In the genomic region with DNA sequence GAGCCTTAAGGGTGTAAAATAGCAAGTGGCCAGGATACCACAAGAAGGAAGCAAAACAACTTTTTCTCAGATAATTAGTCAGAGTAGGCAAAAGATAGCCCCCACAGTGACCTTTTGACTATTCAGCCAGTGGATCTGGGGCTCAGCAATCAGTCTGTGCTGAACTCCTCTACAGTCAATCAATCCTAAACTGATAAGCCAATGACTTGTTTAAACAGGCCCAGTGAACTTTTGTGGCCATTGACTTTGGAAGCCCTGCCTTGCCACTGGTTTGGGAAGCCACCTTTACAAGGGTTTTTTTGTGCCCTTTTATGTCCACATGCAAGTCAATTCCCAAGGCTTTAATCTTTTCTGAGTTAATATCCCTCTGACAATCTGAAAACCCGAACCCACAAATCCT, we compare ENCODE assay signal across 20 cellular contexts.
"Had no signal": no experiment of that assay in that cellular context is flagged by ENCODE, and none has a peak within 500 bp of the region (broad histone marks: within the 10 kb centered on the region; RNA-seq: fewer than 3 reads in every experiment).

No MANE protein-coding gene starts in this region.

- FAIRE-seq: pancreas had no signal

- H3K27me3 ChIP-seq: pancreas, spleen, tibial artery, upper lobe of left lung, uterus had no signal

- DNase-seq: effector CD4-positive, alpha-beta T cell; foreskin melanocyte; head of caudate nucleus; hippocampal formation; left colon; naive B cell; occipital lobe; pancreas; psoas muscle; retina; spleen; stimulated activated CD4-positive, alpha-beta T cell treated with anti-CD3 and anti-CD28 coated beads, Interleukin-15, amount 100 ng/mL, for 24 hours; stimulated activated CD4-positive, alpha-beta T cell treated with anti-CD3 and anti-CD28 coated beads, Interleukin-1b, Interleukin-23, amount 100 ng/mL, for 48 hours; stimulated activated CD4-positive, alpha-beta T cell treated with anti-CD3 and anti-CD28 coated beads, Interleukin-4, amount 100 ng/mL, for 24 hours; tibial artery; upper lobe of left lung; uterus had no signal

- H3K4me1 ChIP-seq: pancreas, psoas muscle, spleen, tibial artery, upper lobe of left lung, uterus had no signal

- H3K9me3 ChIP-seq: pancreas, psoas muscle, tibial artery, uterus had no signal

- H3K27ac ChIP-seq: coronary artery, pancreas, psoas muscle, spleen, tibial artery, upper lobe of left lung, uterus had no signal

- H3K4me3 ChIP-seq: coronary artery, pancreas, psoas muscle, spleen, tibial artery, upper lobe of left lung, uterus had no signal

- H3K36me3 ChIP-seq: pancreas, spleen, tibial artery, upper lobe of left lung, uterus had no signal

- ATAC-seq: left colon; pancreas; psoas muscle; sciatic nerve; stimulated activated memory B cell treated with anti-CD40 and anti-IgM and Interleukin-4, amounts not matched to agents 10 μg/mL and 1 μg/mL and 100 μg/mL, for 72 hours had no signal
